In the genomic region with DNA sequence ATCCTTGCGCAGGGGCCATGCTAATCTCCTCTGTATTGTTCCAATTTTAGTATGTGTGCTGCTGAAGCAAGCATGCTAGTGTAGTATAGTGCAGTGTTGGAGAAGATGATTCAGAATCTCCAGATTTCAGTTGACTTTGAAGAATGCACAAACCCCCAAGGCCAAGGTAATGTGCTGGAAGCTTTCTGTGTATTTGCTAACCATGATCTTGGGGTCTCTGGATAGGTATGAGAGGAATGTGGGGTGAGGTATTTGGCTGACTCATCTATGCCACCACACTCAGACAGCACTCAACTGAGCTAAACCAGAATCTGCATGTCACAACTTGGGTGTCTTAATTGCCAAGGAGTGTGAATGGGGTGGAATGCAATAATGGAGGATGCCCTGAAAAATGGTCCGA, we compare ENCODE assay signal across 19 cellular contexts. TPM values are rescaled to one million over a fixed set of nuclear protein-coding genes. Genes with fewer than 3 reads are reported as not detected.
DNase-seq lines count a peak whose midpoint lies in the region; ATAC-seq, FAIRE-seq and TF ChIP-seq lines count a peak whose summit lies in the region.
"Had no signal": no experiment of that assay in that cellular context is flagged by ENCODE, and none has a peak within 500 bp of the region (broad histone marks: within the 10 kb centered on the region; RNA-seq: fewer than 3 reads in every experiment).

No MANE protein-coding gene starts in this region.

- H3K79me2 ChIP-seq in PC-9 (ENCODE audit: low read depth) (no peaks in the 10 kb centered on the region), osteoblast (ENCODE audit: insufficient read depth, low read length) (no peaks in the 10 kb centered on the region)

- H3K4me1 ChIP-seq in PC-9 (replicated peaks; ENCODE audit: insufficient read depth) = peaks cover 7% of the 10 kb centered on the region; the same call in 1 of the 2 replicates
- H3K4me1 ChIP-seq in endodermal cell (ENCODE audit: control insufficient read depth, insufficient read depth, low read length) = no peaks in the 10 kb centered on the region
- H3K4me1 ChIP-seq in osteoblast (ENCODE audit: insufficient read depth, low read length) = peaks cover 22% of the 10 kb centered on the region
- H3K4me1 ChIP-seq: pancreas, uterus had no signal

- H3K27me3 ChIP-seq in PC-9 (ENCODE audit: insufficient read depth, low read depth) (no peaks in the 10 kb centered on the region), endodermal cell (ENCODE audit: control insufficient read depth, insufficient read depth, low read length, poor library complexity, severe bottlenecking) (peaks cover 28% of the 10 kb centered on the region), osteoblast (ENCODE audit: insufficient read depth, low read length) (no peaks in the 10 kb centered on the region)
- H3K27me3 ChIP-seq: heart left ventricle, pancreas, uterus had no signal

- no peak overlapping the region for H3K4me2 ChIP-seq in PC-9
- H3K4me2 ChIP-seq in osteoblast (ENCODE audit: insufficient read depth, low read length) = peak overlapping the region; percentile 17

- peaks cover 6% of the 10 kb centered on the region; the same call in 1 of the 2 replicates for H3F3A ChIP-seq in PC-9 (ENCODE audit: insufficient read depth, low read depth)

- peaks cover 0 to 2% of the 10 kb centered on the region in 2 donors for H3K9me3 Mint-ChIP-seq in activated T-cell treated with anti-CD3 and anti-CD28 coated beads, Interleukin-2, amount 50 U/mL, for 72 hours
- peaks cover 22% of the 10 kb centered on the region for H3K9me3 Mint-ChIP-seq in endodermal cell
- H3K9me3 Mint-ChIP-seq: activated CD4-positive, alpha-beta T cell treated with anti-CD3 and anti-CD28 coated beads, Interleukin-2, amount 10 ng/mL, durations not matched to agents 7 days and 5 days; activated naive CD4-positive, alpha-beta T cell treated with anti-CD3 and anti-CD28 coated beads, Interleukin-2, amount 10 ng/mL, durations not matched to agents 7 days and 5 days had no signal

- no peak overlapping the region for H2AFZ ChIP-seq in PC-9
- no peak overlapping the region for H2AFZ ChIP-seq in osteoblast (ENCODE audit: low read length)

- peaks cover 0 to 3% of the 10 kb centered on the region in 2 donors for H3K36me3 Mint-ChIP-seq in activated T-cell treated with anti-CD3 and anti-CD28 coated beads, Interleukin-2, amount 50 U/mL, for 72 hours (ENCODE audit: insufficient read depth in 2 of 2)
- H3K36me3 Mint-ChIP-seq in endodermal cell (ENCODE audit: low read depth) = no peaks in the 10 kb centered on the region
- H3K36me3 Mint-ChIP-seq: activated naive CD4-positive, alpha-beta T cell treated with anti-CD3 and anti-CD28 coated beads, Interleukin-2, amount 10 ng/mL, durations not matched to agents 7 days and 5 days; memory B cell had no signal

- CTCF ChIA-PET in PC-9 (lab: Charles Lee) = interaction anchor here (0.7 kb wide), 1 partner anchor 726 kb away, joined by 3 read pairs; no protein-coding TSS in a partner anchor

- H3K4me3 Mint-ChIP-seq in activated T-cell treated with anti-CD3 and anti-CD28 coated beads, Interleukin-2, amount 50 U/mL, for 72 hours = no peak overlapping the region
- H3K4me3 Mint-ChIP-seq in endodermal cell = no peak overlapping the region
- H3K4me3 Mint-ChIP-seq: activated CD4-positive, alpha-beta T cell treated with anti-CD3 and anti-CD28 coated beads, Interleukin-2, amount 10 ng/mL, durations not matched to agents 7 days and 5 days; activated naive CD4-positive, alpha-beta T cell treated with anti-CD3 and anti-CD28 coated beads, Interleukin-2, amount 10 ng/mL, durations not matched to agents 7 days and 5 days; memory B cell had no signal

- no peaks in the 10 kb centered on the region for H4K20me1 ChIP-seq in PC-9 (ENCODE audit: insufficient read depth)
- no peaks in the 10 kb centered on the region for H4K20me1 ChIP-seq in osteoblast (ENCODE audit: insufficient read depth, low read length)

- H3K27ac ChIP-seq in PC-9 (no peak overlapping the region), endodermal cell (ENCODE audit: low read depth, low read length) (no peak overlapping the region), osteoblast (ENCODE audit: low read depth, low read length) (no peak overlapping the region)
- H3K27ac ChIP-seq: heart left ventricle, pancreas, uterus had no signal

- peak; percentile 54 to 81 for ATAC-seq in activated T-cell treated with anti-CD3 and anti-CD28 coated beads, Interleukin-2, amount 50 U/mL, for 72 hours (replicated peaks in 1 of 2)
- no peak for ATAC-seq in GM19351 (IDR thresholded peaks at IDR 0.05; ENCODE audit: unreplicated experiment)
- ATAC-seq: heart left ventricle, pancreas had no signal

- H3K36me3 ChIP-seq in PC-9 (ENCODE audit: low read depth) (no peaks in the 10 kb centered on the region), endodermal cell (ENCODE audit: control insufficient read depth, insufficient read depth, low read length) (no peaks in the 10 kb centered on the region), osteoblast (ENCODE audit: insufficient read depth, low read length) (no peaks in the 10 kb centered on the region)
- H3K36me3 ChIP-seq: heart left ventricle, pancreas, uterus had no signal

- H3K9me3 ChIP-seq in PC-9 (ENCODE audit: insufficient read depth, low read depth) (no peaks in the 10 kb centered on the region; the same call in 1 of the 2 replicates), endodermal cell (ENCODE audit: control insufficient read depth, low read length) (peaks cover 23% of the 10 kb centered on the region), osteoblast (ENCODE audit: low read depth, low read length) (no peaks in the 10 kb centered on the region)
- H3K9me3 ChIP-seq: heart left ventricle, pancreas, uterus had no signal

- intact Hi-C loops in PC-9 (cut with micrococcal nuclease; ENCODE audit: unreplicated experiment) = loop anchor here (2.0 kb wide), 1 partner anchor 42 kb away; a partner anchor contains a TSS

- no peak overlapping the region for H3K9ac ChIP-seq in endodermal cell (ENCODE audit: extremely low read depth, low read length, poor library complexity, severe bottlenecking)

- no peak for FAIRE-seq in frontal cortex (lab: Jason Lieb, UNC)
- FAIRE-seq: pancreas had no signal

- peaks cover 10% of the 10 kb centered on the region for H3K27me3 Mint-ChIP-seq in activated T-cell treated with anti-CD3 and anti-CD28 coated beads, Interleukin-2, amount 50 U/mL, for 72 hours (ENCODE audit: low read depth)
- H3K27me3 Mint-ChIP-seq in endodermal cell (ENCODE audit: insufficient read depth) = peaks cover 31% of the 10 kb centered on the region

- H3K27ac Mint-ChIP-seq in activated T-cell treated with anti-CD3 and anti-CD28 coated beads, Interleukin-2, amount 50 U/mL, for 72 hours = no peak overlapping the region
- H3K27ac Mint-ChIP-seq in endodermal cell = no peak overlapping the region
- H3K27ac Mint-ChIP-seq: activated CD4-positive, alpha-beta T cell treated with anti-CD3 and anti-CD28 coated beads, Interleukin-2, amount 10 ng/mL, durations not matched to agents 7 days and 5 days; activated naive CD4-positive, alpha-beta T cell treated with anti-CD3 and anti-CD28 coated beads, Interleukin-2, amount 10 ng/mL, durations not matched to agents 7 days and 5 days; memory B cell had no signal

- TF ChIP-seq CTCF in PC-9 (conservative IDR thresholded peaks at IDR 0.05) (no peak), endodermal cell (conservative IDR thresholded peaks at IDR 0.05) (no peak), osteoblast (IDR thresholded peaks at IDR 0.05; ENCODE audit: extremely low read depth, low read depth, low read length) (no peak)

- WGBS in endodermal cell (ENCODE audit: insufficient coverage in 1 of 2, insufficient read length in 1 of 2), 2 experiments = 89 to 100% methylated on average over 1 to 2 of the region's 2 CpGs

- no TSS peak for BruUV-seq in PC-9 (replicated peaks; lab: Mats Ljungman, UMichigan)

- DNase-seq in activated T-cell treated with anti-CD3 and anti-CD28 coated beads, Interleukin-2, amount 50 U/mL, for 72 hours = no peak
- DNase-seq in activated T-cell treated with anti-CD3 and anti-CD28 coated beads for 4 hours = no peak
- DNase-seq in PC-9 = peak; percentile 61 to 72
- peak; percentile 57 for DNase-seq in endodermal cell
- DNase-seq in osteoblast (ENCODE audit: insufficient read length, low spot score, missing footprints) = no peak
- no peak for DNase-seq in frontal cortex (ENCODE audit: low spot score in 2 of 2)
- DNase-seq in NCI-H524 treated with DMSO at 0.1 percent for 48 hours (lab: John Stamatoyannopoulos, UW) = no peak
- DNase-seq: activated CD4-positive, alpha-beta T cell treated with anti-CD3 and anti-CD28 coated beads, Interleukin-2, amount 10 ng/mL, durations not matched to agents 7 days and 5 days; activated naive CD4-positive, alpha-beta T cell treated with anti-CD3 and anti-CD28 coated beads, Interleukin-2, amount 10 ng/mL, durations not matched to agents 7 days and 5 days; DND-41; heart left ventricle; KBM-7; NCI-H2029; pancreas; stimulated activated CD8-positive, alpha-beta memory T cell treated with anti-CD3 and anti-CD28 coated beads, Interleukin-4, amount 100 ng/mL, for 48 hours; T-helper 1 cell; uterus had no signal

- H3K4me1 Mint-ChIP-seq in activated T-cell treated with anti-CD3 and anti-CD28 coated beads, Interleukin-2, amount 50 U/mL, for 72 hours (ENCODE audit: low read depth) = peaks cover 4% of the 10 kb centered on the region
- peaks cover 6% of the 10 kb centered on the region for H3K4me1 Mint-ChIP-seq in endodermal cell
- H3K4me1 Mint-ChIP-seq: activated CD4-positive, alpha-beta T cell treated with anti-CD3 and anti-CD28 coated beads, Interleukin-2, amount 10 ng/mL, durations not matched to agents 7 days and 5 days; activated naive CD4-positive, alpha-beta T cell treated with anti-CD3 and anti-CD28 coated beads, Interleukin-2, amount 10 ng/mL, durations not matched to agents 7 days and 5 days; memory B cell had no signal

- H3K4me3 ChIP-seq in PC-9 = no peak overlapping the region
- H3K4me3 ChIP-seq in endodermal cell (ENCODE audit: low read length) = no peak overlapping the region
- H3K4me3 ChIP-seq in osteoblast (ENCODE audit: insufficient read depth, low read length) = no peak overlapping the region
- H3K4me3 ChIP-seq: heart left ventricle, pancreas, uterus had no signal

- POLR2A ChIA-PET in PC-9 (lab: Charles Lee; ENCODE audit: unreplicated experiment) = interaction anchor here (0.7 kb wide), 3 partner anchors 64 to 591 kb away, joined by 3 to 11 read pairs (median 3); no protein-coding TSS in a partner anchor

- H3K9me2 ChIP-seq in PC-9 (ENCODE audit: insufficient read depth) = no peaks in the 10 kb centered on the region

RNA-seq across cellular contexts. Expression of a gene that starts 42.7 kb away (rescaled TPM):
- 100 to 1,000 TPM; 175 to 204 TPM for total RNA-seq in activated T-cell treated with anti-CD3 and anti-CD28 coated beads, Interleukin-2, amount 50 U/mL, for 72 hours
- 192 and 260 TPM in 2 replicates for total RNA-seq in PC-9 (2021)
- total RNA-seq in endodermal cell = 100 to 1,000 TPM; 139 to 171 TPM
- 179 TPM for polyA plus RNA-seq in endodermal cell (2013, experiment 1 of 2)
- polyA plus RNA-seq in endodermal cell (2013, experiment 2 of 2) = 187 TPM
- 102 and 113 TPM in 2 replicates for total RNA-seq in osteoblast
- 157 TPM for total RNA-seq in frontal cortex

Comparison
In these comparisons a context has a peak if more than half of its experiments do, and no peak if none do; other contexts are left out.
1. DNase-seq: peak in PC-9 (2 of 2) and endodermal cell (single experiment); none in activated T-cell treated with anti-CD3 and anti-CD28 coated beads, Interleukin-2, amount 50 U/mL, for 72 hours (0 of 2), activated T-cell treated with anti-CD3 and anti-CD28 coated beads for 4 hours (single experiment), osteoblast (single experiment), frontal cortex (0 of 2) and NCI-H524 treated with DMSO at 0.1 percent for 48 hours (single experiment).